Comparison of ENCODE assay signal across 2 cellular contexts in the genomic region with DNA sequence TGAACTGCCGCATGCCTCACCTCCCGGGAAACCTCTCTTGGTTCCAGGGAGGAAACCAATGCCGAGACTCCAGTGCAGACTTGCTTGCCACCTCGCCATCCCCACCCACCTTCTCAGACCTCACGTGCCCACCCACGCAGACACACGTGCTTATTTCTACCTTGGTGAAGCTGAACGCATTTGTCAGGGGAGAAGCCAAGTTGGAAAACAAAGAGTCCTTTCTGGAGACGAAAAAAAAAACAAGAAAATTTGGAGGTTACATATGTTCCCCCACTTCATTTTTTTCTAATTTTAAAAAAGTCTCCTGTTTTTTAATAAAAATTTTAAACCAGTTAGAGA.
TF ChIP-seq lines count a peak whose summit lies in the region.

No MANE protein-coding gene starts in this region.

TF ChIP-seq in HepG2, 621 proteins besides CTCF, POLR2A, EP300 and RAD21:
- TF ChIP-seq, protein P1, sequence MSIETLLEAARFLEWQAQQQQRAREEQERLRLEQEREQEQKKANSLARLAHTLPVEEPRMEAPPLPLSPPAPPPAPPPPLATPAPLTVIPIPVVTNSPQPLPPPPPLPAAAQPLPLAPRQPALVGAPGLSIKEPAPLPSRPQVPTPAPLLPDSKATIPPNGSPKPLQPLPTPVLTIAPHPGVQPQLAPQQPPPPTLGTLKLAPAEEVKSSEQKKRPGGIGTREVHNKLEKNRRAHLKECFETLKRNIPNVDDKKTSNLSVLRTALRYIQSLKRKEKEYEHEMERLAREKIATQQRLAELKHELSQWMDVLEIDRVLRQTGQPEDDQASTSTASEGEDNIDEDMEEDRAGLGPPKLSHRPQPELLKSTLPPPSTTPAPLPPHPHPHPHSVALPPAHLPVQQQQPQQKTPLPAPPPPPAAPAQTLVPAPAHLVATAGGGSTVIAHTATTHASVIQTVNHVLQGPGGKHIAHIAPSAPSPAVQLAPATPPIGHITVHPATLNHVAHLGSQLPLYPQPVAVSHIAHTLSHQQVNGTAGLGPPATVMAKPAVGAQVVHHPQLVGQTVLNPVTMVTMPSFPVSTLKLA (IDR thresholded peaks at IDR 0.05): peak; percentile 91
- TF ChIP-seq ZBTB10 (CRISPR knock-in tag; IDR thresholded peaks at IDR 0.05; ENCODE audit: borderline replicate concordance): no peak
- no peak for TF ChIP-seq PBX3 (CRISPR knock-in tag; IDR thresholded peaks at IDR 0.05; ENCODE audit: borderline replicate concordance)
TF ChIP-seq in HepG2: peak in this region for 1.

TF ChIP-seq in IMR-90, 13 proteins besides CTCF, POLR2A, EP300 and RAD21:
- TF ChIP-seq MAFK (IDR thresholded peaks at IDR 0.05; ENCODE audit: low read depth, low read length): no peak
- no peak for TF ChIP-seq RCOR1 (IDR thresholded peaks at IDR 0.05; ENCODE audit: insufficient replicate concordance, low read length)
- TF ChIP-seq BHLHE40 (IDR thresholded peaks at IDR 0.05; ENCODE audit: low read depth, low read length): no peak
- TF ChIP-seq RFX5 (IDR thresholded peaks at IDR 0.05; ENCODE audit: low read depth, low read length): no peak
- TF ChIP-seq FOS (IDR thresholded peaks at IDR 0.05; ENCODE audit: low read depth, low read length): no peak
- no peak for TF ChIP-seq NFE2L2 (IDR thresholded peaks at IDR 0.05; ENCODE audit: low read depth, low read length)
- TF ChIP-seq CEBPB (IDR thresholded peaks at IDR 0.05; ENCODE audit: low read depth, low read length): no peak
